Comparison of ENCODE assay signal across 8 cellular contexts in genomic region chr19:4759388-4760284, GRCh38. TPM values are rescaled to one million over a fixed set of nuclear protein-coding genes. Genes with fewer than 3 reads are reported as not detected.
DNase-seq lines count a peak whose midpoint lies in the region; ATAC-seq, FAIRE-seq and TF ChIP-seq lines count a peak whose summit lies in the region.

No MANE protein-coding gene starts in this region.

- peak; percentile 96 for FAIRE-seq in GM12891 (lab: Jason Lieb, UNC)

- peak overlapping the region in 2 of 6 donors; percentile 71 to 84 for H3K27ac Mint-ChIP-seq in naive B cell

- peaks cover 0 to 4% (median 0%) of the 10 kb centered on the region in 7 donors for H3K9me3 Mint-ChIP-seq in naive B cell

- no peak for TF ChIP-seq POLR2A in GM12891 (IDR thresholded peaks at IDR 0.05; ENCODE audit: low read depth, low read length)

- ATAC-seq in naive B cell (ENCODE audit: low read depth in 2 of 2) (peak; percentile 94), GM19395 (IDR thresholded peaks at IDR 0.05; ENCODE audit: unreplicated experiment) (no peak)

- H3K36me3 Mint-ChIP-seq in naive B cell, result peaks cover 0 to 8% of the 10 kb centered on the region in 2 donors

- DNase-seq in GM12891 (ENCODE audit: insufficient read length, low spot score) (peak; percentile 98), LHCN-M2 (ENCODE audit: low read depth) (peak; percentile 77), RPMI7951 (ENCODE audit: low read depth) (peak; percentile 84), fibroblast of peridontal ligament (ENCODE audit: extremely low read depth) (peak; percentile 64), naive B cell (peak; percentile 70)
- peak; percentile 38 for DNase-seq in activated T-helper 9 cell treated with anti-CD3 and anti-CD28 coated beads, Interleukin-2, amount 50 U/mL, for 16 hours (ENCODE audit: low read depth)
- peak; percentile 14 to 51 for DNase-seq in stimulated activated CD8-positive, alpha-beta memory T cell treated with anti-CD3 and anti-CD28 coated beads, Interleukin-7, amount 100 ng/mL, for 4 hours (ENCODE audit: low read depth in 2 of 2)

- H3K27me3 Mint-ChIP-seq in naive B cell, result peaks cover 33 to 67% (median 38%) of the 10 kb centered on the region in 3 donors

- peaks cover 0 to 16% (median 3%) of the 10 kb centered on the region in 3 donors for H3K4me1 Mint-ChIP-seq in naive B cell

- H3K4me3 Mint-ChIP-seq in naive B cell, result peak overlapping the region in 7 of 8 donors; percentile 22 to 64 (median 48)

TF ChIP-seq in GM12891, 5 proteins besides CTCF, POLR2A, EP300 and RAD21:
- TF ChIP-seq PAX5 (IDR thresholded peaks at IDR 0.05; ENCODE audit: insufficient read depth, low read length, severe bottlenecking) (no peak), POLR2AphosphoS5 (IDR thresholded peaks at IDR 0.05; ENCODE audit: low read depth, low read length) (no peak), SPI1 (IDR thresholded peaks at IDR 0.05; ENCODE audit: low read depth, low read length) (no peak)
TF ChIP-seq in GM12891: peak in this region for 0.

RNA-seq across cellular contexts. Expression of gene FEM1A, which starts 31.9 kb away (rescaled TPM):
- 0.51 TPM for polyA plus RNA-seq in GM12891 (2012; ENCODE audit: low read depth, missing spikeins)
- total RNA-seq in LHCN-M2 (2014; rRNA removed), result 12.7 and 13.8 TPM in 2 replicates
- polyA plus RNA-seq in LHCN-M2 (2012), result 1.1 TPM
- total RNA-seq in RPMI7951 (2014; rRNA removed; shearing (Covaris generic)), result 6.1 and 6.7 TPM in 2 replicates
- 1 to 10 TPM in 5 of 6 donors, under 1 TPM in 1; 0.84 to 5.0 (median 3.2) TPM for polyA plus RNA-seq in naive B cell (ENCODE audit: low read depth in 6 of 6)

RNA-seq across cellular contexts. Expression of gene DPP9, which starts 36.0 kb away (rescaled TPM):
- polyA plus RNA-seq in GM12891 (2012; ENCODE audit: low read depth, missing spikeins), result 21.8 TPM
- 107 and 109 TPM in 2 replicates for total RNA-seq in LHCN-M2 (2014; rRNA removed)
- polyA plus RNA-seq in LHCN-M2 (2012), result 82.5 TPM
- 63.3 and 69.9 TPM in 2 replicates for total RNA-seq in RPMI7951 (2014; rRNA removed; shearing (Covaris generic))
- 10 to 100 TPM; 15.6 to 36.0 (median 17.4) TPM for polyA plus RNA-seq in naive B cell (ENCODE audit: low read depth in 6 of 6)

Comparison
In these comparisons a context has a peak if more than half of its experiments do, and no peak if none do; other contexts are left out.
1. DNase-seq: peak in every context shown above with its lines; median percentile 98 in GM12891; 84 in RPMI7951; 77 in LHCN-M2; 70 in naive B cell; 64 in fibroblast of peridontal ligament; 38 in activated T-helper 9 cell treated with anti-CD3 and anti-CD28 coated beads, Interleukin-2, amount 50 U/mL, for 16 hours; 32 in stimulated activated CD8-positive, alpha-beta memory T cell treated with anti-CD3 and anti-CD28 coated beads, Interleukin-7, amount 100 ng/mL, for 4 hours.